ENCODE assay signal across 1 cellular context in the genomic region with DNA sequence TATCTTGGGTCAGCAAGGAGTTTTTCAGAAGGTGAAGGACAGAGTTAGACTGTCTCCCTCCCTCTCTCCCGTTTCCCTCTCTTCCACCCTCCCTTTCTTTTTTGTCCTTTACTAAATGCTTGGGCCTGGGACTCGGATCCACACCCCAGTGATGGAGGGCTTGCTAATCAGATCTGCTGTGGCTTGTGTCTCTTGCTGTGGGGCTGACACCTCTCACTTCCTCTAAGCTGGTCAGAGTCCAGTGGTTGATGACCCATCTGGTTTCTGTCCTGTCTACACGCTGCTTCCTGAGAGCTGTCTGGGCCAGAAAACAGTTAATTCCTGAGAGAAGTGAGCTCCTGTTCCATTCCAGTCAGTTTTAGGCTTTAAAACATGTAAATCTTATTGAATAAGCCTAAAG.
TF ChIP-seq lines count a peak whose summit lies in the region.

No MANE protein-coding gene starts in this region.

TF ChIP-seq in H1, 55 proteins besides CTCF, POLR2A, EP300 and RAD21:
- TF ChIP-seq POLR2AphosphoS5 (IDR thresholded peaks at IDR 0.05; ENCODE audit: low read depth, low read length) = no peak
- TF ChIP-seq SIRT6 (IDR thresholded peaks at IDR 0.05; ENCODE audit: low read length) = no peak
TF ChIP-seq in H1: peak in this region for 0.
